In the genomic region with DNA sequence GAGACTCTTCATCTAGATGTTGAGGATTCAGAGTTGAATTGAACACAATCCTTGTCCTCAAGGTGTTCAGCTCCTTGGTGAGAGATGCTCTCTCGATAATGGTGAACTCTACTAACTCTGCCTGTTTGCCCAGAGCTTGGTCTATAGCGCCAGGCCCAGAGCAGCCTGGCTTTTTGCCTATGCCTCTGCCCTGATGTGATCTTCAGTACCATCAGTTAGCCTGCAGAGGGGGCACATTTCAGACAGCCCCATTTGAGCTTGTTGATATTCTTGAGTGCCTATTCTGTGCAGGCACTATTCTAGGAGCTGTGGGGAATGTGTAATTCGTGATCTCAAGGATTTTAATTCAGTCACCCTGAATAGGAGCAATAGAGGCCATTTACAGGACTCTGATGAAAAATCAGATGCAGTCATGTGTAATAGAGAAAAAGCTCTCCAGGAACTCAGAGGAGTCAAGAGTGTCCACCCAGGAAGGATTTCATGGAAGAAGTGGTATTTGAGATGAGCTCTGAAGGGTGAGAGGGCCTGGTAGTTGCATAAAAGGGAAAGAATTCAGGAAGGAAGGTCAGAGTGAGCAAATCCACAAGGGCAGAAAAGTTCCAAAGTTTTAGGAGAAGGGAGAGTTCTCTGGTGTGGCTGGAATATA, we compare ENCODE assay signal across 8 cellular contexts. TPM values are rescaled to one million over a fixed set of nuclear protein-coding genes. Genes with fewer than 3 reads are reported as not detected.
A peak's percentile ranks its signal among the peaks of the same experiment; 100 is the strongest.
DNase-seq lines count a peak whose midpoint lies in the region; ATAC-seq and TF ChIP-seq lines count a peak whose summit lies in the region.

No MANE protein-coding gene starts in this region.

- H3K36me3 Mint-ChIP-seq in activated T-helper 1 cell treated with anti-CD3 and anti-CD28 coated beads, Interleukin-12 subunit alpha, Interleukin-12 subunit beta, Interleukin-2, Interleukin-4 antibody, amounts not matched to agents 30 ng/mL and 10 ng/mL and 1 ng/mL, durations not matched to agents 14 hours and 24 hours and 36 hours (ENCODE audit: low read depth) = peaks cover 57% of the 10 kb centered on the region

- H3K27me3 Mint-ChIP-seq in activated T-helper 1 cell treated with anti-CD3 and anti-CD28 coated beads, Interleukin-12 subunit alpha, Interleukin-12 subunit beta, Interleukin-2, Interleukin-4 antibody, amounts not matched to agents 30 ng/mL and 10 ng/mL and 1 ng/mL, durations not matched to agents 14 hours and 24 hours and 36 hours (ENCODE audit: insufficient read depth) = no peaks in the 10 kb centered on the region

- H3K27ac Mint-ChIP-seq in activated T-helper 1 cell treated with anti-CD3 and anti-CD28 coated beads, Interleukin-12 subunit alpha, Interleukin-12 subunit beta, Interleukin-2, Interleukin-4 antibody, amounts not matched to agents 30 ng/mL and 10 ng/mL and 1 ng/mL, durations not matched to agents 14 hours and 24 hours and 36 hours = peak overlapping the region; percentile 18

- H2AFZ ChIP-seq in MM.1S (ENCODE audit: low read length) = no peak overlapping the region

- H3K27me3 ChIP-seq in MM.1S (replicated peaks; ENCODE audit: insufficient read depth, low read length) = no peaks in the 10 kb centered on the region
- no peaks in the 10 kb centered on the region for H3K27me3 ChIP-seq in upper lobe of right lung

- no peak overlapping the region for H3K4me3 Mint-ChIP-seq in activated T-helper 1 cell treated with anti-CD3 and anti-CD28 coated beads, Interleukin-12 subunit alpha, Interleukin-12 subunit beta, Interleukin-2, Interleukin-4 antibody, amounts not matched to agents 30 ng/mL and 10 ng/mL and 1 ng/mL, durations not matched to agents 14 hours and 24 hours and 36 hours

- no peak overlapping the region for H3K27ac ChIP-seq in MM.1S (ENCODE audit: low read length)
- H3K27ac ChIP-seq in upper lobe of right lung = no peak overlapping the region

- H3K4me1 ChIP-seq in MM.1S (ENCODE audit: low read length) (no peaks in the 10 kb centered on the region), upper lobe of right lung (no peaks in the 10 kb centered on the region)

- H3K9me2 ChIP-seq in MM.1S (replicated peaks; ENCODE audit: insufficient read depth, low read length) = no peaks in the 10 kb centered on the region

- H4K20me1 ChIP-seq in MM.1S (ENCODE audit: insufficient read depth, low read length) = no peaks in the 10 kb centered on the region

- H3K4me3 ChIP-seq in MM.1S (ENCODE audit: low read length) (no peak overlapping the region), upper lobe of right lung (no peak overlapping the region)

- peaks cover 36% of the 10 kb centered on the region for H3K79me2 ChIP-seq in MM.1S (ENCODE audit: low read length)

- H3F3A ChIP-seq in MM.1S (ENCODE audit: insufficient read depth, low read length) = 0 out of 2 replicates have a peak, but pooled peaks cover 5% of the 10 kb centered on the region

- no peak overlapping the region for H3K9ac ChIP-seq in MM.1S (ENCODE audit: low read length)

- H3K36me3 ChIP-seq in MM.1S (replicated peaks; ENCODE audit: insufficient read depth, low read length) (peaks cover 16% of the 10 kb centered on the region), upper lobe of right lung (peaks cover 99% of the 10 kb centered on the region)

- no peaks in the 10 kb centered on the region for H3K9me3 ChIP-seq in MM.1S (replicated peaks; ENCODE audit: insufficient read depth, low read length)
- H3K9me3 ChIP-seq in upper lobe of right lung = no peaks in the 10 kb centered on the region

- DNase-seq in activated CD4-positive, CD25-positive, alpha-beta regulatory T cell (lab: John Stamatoyannopoulos, UW) = no peak
- DNase-seq in MM.1S (peak; percentile 56), iPS-NIHi11 (ENCODE audit: low spot score) (peak; percentile 70), upper lobe of right lung (no peak)
- DNase-seq in activated T-helper 1 cell treated with anti-CD3 and anti-CD28 coated beads, Interleukin-12 subunit alpha, Interleukin-12 subunit beta, Interleukin-2, Interleukin-4 antibody, amounts not matched to agents 30 ng/mL and 10 ng/mL and 1 ng/mL, durations not matched to agents 14 hours and 24 hours and 36 hours (ENCODE audit: low spot score) = no peak

- peak; percentile 75 to 78 for ATAC-seq in activated CD4-positive, CD25-positive, alpha-beta regulatory T cell treated with anti-CD3 and anti-CD28 coated beads, Interleukin-2, amount 50 U/mL, for 24 hours
- ATAC-seq in upper lobe of right lung (peak; percentile 45), GM18907 (IDR thresholded peaks at IDR 0.05; ENCODE audit: unreplicated experiment) (no peak), GM21381 (IDR thresholded peaks at IDR 0.05; ENCODE audit: unreplicated experiment) (no peak)

- intact Hi-C loops in activated T-helper 1 cell treated with anti-CD3 and anti-CD28 coated beads, Interleukin-12 subunit alpha, Interleukin-12 subunit beta, Interleukin-2, Interleukin-4 antibody, amounts not matched to agents 30 ng/mL and 10 ng/mL and 1 ng/mL, durations not matched to agents 14 hours and 24 hours and 36 hours (cut with micrococcal nuclease) = no loop called here
- intact Hi-C loops in upper lobe of right lung (cut with DNase I) = no loop called here

- TF ChIP-seq CTCF in MM.1S (IDR thresholded peaks at IDR 0.05; ENCODE audit: low read length) = peak; percentile 56
- peak; percentile 34 for TF ChIP-seq CTCF in upper lobe of right lung (IDR thresholded peaks at IDR 0.05)

- H3K4me1 Mint-ChIP-seq in activated T-helper 1 cell treated with anti-CD3 and anti-CD28 coated beads, Interleukin-12 subunit alpha, Interleukin-12 subunit beta, Interleukin-2, Interleukin-4 antibody, amounts not matched to agents 30 ng/mL and 10 ng/mL and 1 ng/mL, durations not matched to agents 14 hours and 24 hours and 36 hours (ENCODE audit: low read depth) = no peaks in the 10 kb centered on the region

- H3K4me2 ChIP-seq in MM.1S (ENCODE audit: low read depth, low read length) = no peak overlapping the region

- H3K9me3 Mint-ChIP-seq in activated T-helper 1 cell treated with anti-CD3 and anti-CD28 coated beads, Interleukin-12 subunit alpha, Interleukin-12 subunit beta, Interleukin-2, Interleukin-4 antibody, amounts not matched to agents 30 ng/mL and 10 ng/mL and 1 ng/mL, durations not matched to agents 14 hours and 24 hours and 36 hours = no peaks in the 10 kb centered on the region

RNA-seq across cellular contexts. Expression of gene GTPBP1, which starts 19.3 kb away (rescaled TPM):
- total RNA-seq in activated T-helper 1 cell treated with anti-CD3 and anti-CD28 coated beads, Interleukin-12 subunit alpha, Interleukin-12 subunit beta, Interleukin-2, Interleukin-4 antibody, amounts not matched to agents 30 ng/mL and 10 ng/mL and 1 ng/mL, durations not matched to agents 14 hours and 24 hours and 36 hours = 102 and 111 TPM in 2 replicates
- 72.5 TPM for total RNA-seq in upper lobe of right lung

RNA-seq across cellular contexts. Expression of gene JOSD1, which starts 24.3 kb away (rescaled TPM):
- total RNA-seq in activated T-helper 1 cell treated with anti-CD3 and anti-CD28 coated beads, Interleukin-12 subunit alpha, Interleukin-12 subunit beta, Interleukin-2, Interleukin-4 antibody, amounts not matched to agents 30 ng/mL and 10 ng/mL and 1 ng/mL, durations not matched to agents 14 hours and 24 hours and 36 hours = 77.7 and 86.0 TPM in 2 replicates
- 52.1 TPM for total RNA-seq in upper lobe of right lung

RNA-seq across cellular contexts. Expression of gene SUN2, which starts 30.7 kb away (rescaled TPM):
- 146 and 154 TPM in 2 replicates for total RNA-seq in activated T-helper 1 cell treated with anti-CD3 and anti-CD28 coated beads, Interleukin-12 subunit alpha, Interleukin-12 subunit beta, Interleukin-2, Interleukin-4 antibody, amounts not matched to agents 30 ng/mL and 10 ng/mL and 1 ng/mL, durations not matched to agents 14 hours and 24 hours and 36 hours
- 242 TPM for total RNA-seq in upper lobe of right lung

RNA-seq across cellular contexts. Expression of gene TOMM22, which starts 43.3 kb away (rescaled TPM):
- 153 and 156 TPM in 2 replicates for total RNA-seq in activated T-helper 1 cell treated with anti-CD3 and anti-CD28 coated beads, Interleukin-12 subunit alpha, Interleukin-12 subunit beta, Interleukin-2, Interleukin-4 antibody, amounts not matched to agents 30 ng/mL and 10 ng/mL and 1 ng/mL, durations not matched to agents 14 hours and 24 hours and 36 hours
- 51.6 TPM for total RNA-seq in upper lobe of right lung

Comparison
In these comparisons a context has a peak if more than half of its experiments do, and no peak if none do; other contexts are left out.
1. ATAC-seq: peak in activated CD4-positive, CD25-positive, alpha-beta regulatory T cell treated with anti-CD3 and anti-CD28 coated beads, Interleukin-2, amount 50 U/mL, for 24 hours (2 of 2) and upper lobe of right lung (single experiment); none in GM18907 (single experiment) and GM21381 (single experiment).
2. DNase-seq: peak in MM.1S (single experiment) and iPS-NIHi11 (single experiment); none in activated CD4-positive, CD25-positive, alpha-beta regulatory T cell (0 of 4), activated T-helper 1 cell treated with anti-CD3 and anti-CD28 coated beads, Interleukin-12 subunit alpha, Interleukin-12 subunit beta, Interleukin-2, Interleukin-4 antibody, amounts not matched to agents 30 ng/mL and 10 ng/mL and 1 ng/mL, durations not matched to agents 14 hours and 24 hours and 36 hours (single experiment) and upper lobe of right lung (single experiment).